Comparison of ENCODE assay signal across 3 cellular contexts in genomic region chr1:148777649-148778048, GRCh38. TPM values are rescaled to one million over a fixed set of nuclear protein-coding genes. Genes with fewer than 3 reads are reported as not detected.
"Had no signal": no experiment of that assay in that cellular context is flagged by ENCODE, and none has a peak within 500 bp of the region (broad histone marks: within the 10 kb centered on the region; RNA-seq: fewer than 3 reads in every experiment).

No MANE protein-coding gene starts in this region.

RNA-seq across cellular contexts. Expression of gene NUDT4B, which starts 29.1 kb away (rescaled TPM):
- total RNA-seq: H1, H9 had no signal
- polyA plus RNA-seq: GM23338 had no signal
